In genomic region chr9:93456022-93456421, GRCh38 we compare ENCODE assay signal across 15 cellular contexts. TPM values are rescaled to one million over a fixed set of nuclear protein-coding genes. Genes with fewer than 3 reads are reported as not detected.
DNase-seq lines count a peak whose midpoint lies in the region; ATAC-seq and TF ChIP-seq lines count a peak whose summit lies in the region.
"Had no signal": no experiment of that assay in that cellular context is flagged by ENCODE, and none has a peak within 500 bp of the region (broad histone marks: within the 10 kb centered on the region; RNA-seq: fewer than 3 reads in every experiment).

No MANE protein-coding gene starts in this region.

- POLR2A ChIA-PET in OCI-LY7 (lab: Charles Lee), result interaction anchor here (2.1 kb wide), 1 partner anchor 9 kb away, joined by 11 read pairs; no protein-coding TSS in a partner anchor

- no peak for ATAC-seq in stimulated activated naive CD8-positive, alpha-beta T cell treated with anti-CD3 and anti-CD28 coated beads, Interleukin-15, amount 100 ng/mL, for 72 hours
- ATAC-seq in HG03571 (IDR thresholded peaks at IDR 0.05; ENCODE audit: unreplicated experiment) (no peak), GM21390 (IDR thresholded peaks at IDR 0.05; ENCODE audit: unreplicated experiment) (no peak)

- peak overlapping the region; percentile 52 for H3K4me2 ChIP-seq in OCI-LY7 (ENCODE audit: low read length)

- peaks cover 94% of the 10 kb centered on the region for H3K79me2 ChIP-seq in OCI-LY7 (ENCODE audit: insufficient read depth, low read depth, low read length)

- peak overlapping the region; percentile 75 for H3K27ac Mint-ChIP-seq in activated naive CD4-positive, alpha-beta T cell treated with anti-CD3 and anti-CD28 coated beads, Interleukin-2, amount 10 ng/mL, durations not matched to agents 7 days and 5 days
- peak overlapping the region in 1 of 2 donors; percentile 36 for H3K27ac Mint-ChIP-seq in stimulated activated naive CD8-positive, alpha-beta T cell treated with anti-CD3 and anti-CD28 coated beads, Interleukin-15, amount 100 ng/mL, for 72 hours
- H3K27ac Mint-ChIP-seq: progenitor cell of endocrine pancreas had no signal

- intact Hi-C loops in OCI-LY7 (cut with micrococcal nuclease; ENCODE audit: unreplicated experiment), result no loop called here
- intact Hi-C loops in posterior vena cava (cut with DNase I), result loop anchor here in 1 of 2 donors (10.0 kb wide), 1 partner anchor 361 kb away; the partner anchor contains the start of gene CARD19

- no peak overlapping the region for H2AFZ ChIP-seq in OCI-LY7 (ENCODE audit: low read length)

- H3K27ac ChIP-seq in OCI-LY7 (ENCODE audit: low read depth, low read length, poor library complexity, severe bottlenecking) (peak overlapping the region; percentile 47), duodenal mucosa (ENCODE audit: low read depth, low read length) (peak overlapping the region; percentile 35)
- H3K27ac ChIP-seq: RWPE1 had no signal

- peaks cover 67% of the 10 kb centered on the region for H3K4me1 Mint-ChIP-seq in activated naive CD4-positive, alpha-beta T cell treated with anti-CD3 and anti-CD28 coated beads, Interleukin-2, amount 10 ng/mL, durations not matched to agents 7 days and 5 days
- H3K4me1 Mint-ChIP-seq in stimulated activated naive CD8-positive, alpha-beta T cell treated with anti-CD3 and anti-CD28 coated beads, Interleukin-15, amount 100 ng/mL, for 72 hours, result peaks cover 64% of the 10 kb centered on the region

- no peaks in the 10 kb centered on the region for H3K9me2 ChIP-seq in OCI-LY7 (ENCODE audit: insufficient read depth, low read length)

- DNase-seq in activated naive CD4-positive, alpha-beta T cell treated with anti-CD3 and anti-CD28 coated beads, Interleukin-2, amount 10 ng/mL, durations not matched to agents 7 days and 5 days, result no peak
- no peak for DNase-seq in activated naive CD4-positive, alpha-beta T cell treated with Interleukin-2 at 50 U/mL for 16 hours
- DNase-seq in OCI-LY7 (ENCODE audit: low spot score) (no peak), posterior vena cava (ENCODE audit: low spot score) (no peak)
- DNase-seq in stimulated activated naive CD8-positive, alpha-beta T cell treated with anti-CD3 and anti-CD28 coated beads, Interleukin-15, amount 100 ng/mL, for 72 hours, result no peak
- DNase-seq: DMS79 treated with DMSO at 0.1 percent for 48 hours, mesendoderm, NCI-H1417, T1000, trophoblast cell had no signal

- no peak for TF ChIP-seq CTCF in OCI-LY7 (conservative IDR thresholded peaks at IDR 0.05; ENCODE audit: low read length)

- peaks cover 53% of the 10 kb centered on the region for H3K36me3 Mint-ChIP-seq in activated naive CD4-positive, alpha-beta T cell treated with anti-CD3 and anti-CD28 coated beads, Interleukin-2, amount 10 ng/mL, durations not matched to agents 7 days and 5 days

- H3K27me3 Mint-ChIP-seq in activated naive CD4-positive, alpha-beta T cell treated with anti-CD3 and anti-CD28 coated beads, Interleukin-2, amount 10 ng/mL, durations not matched to agents 7 days and 5 days, result no peaks in the 10 kb centered on the region
- no peaks in the 10 kb centered on the region for H3K27me3 Mint-ChIP-seq in stimulated activated naive CD8-positive, alpha-beta T cell treated with anti-CD3 and anti-CD28 coated beads, Interleukin-15, amount 100 ng/mL, for 72 hours
- H3K27me3 Mint-ChIP-seq: progenitor cell of endocrine pancreas had no signal

- CTCF ChIA-PET in activated naive CD4-positive, alpha-beta T cell treated with anti-CD3 and anti-CD28 coated beads, Interleukin-2, amount 10 ng/mL, durations not matched to agents 7 days and 5 days (lab: Charles Lee), result no interaction called here
- CTCF ChIA-PET in OCI-LY7 (lab: Charles Lee; ENCODE audit: unreplicated experiment), result no interaction called here

- H3K9me3 ChIP-seq in OCI-LY7 (ENCODE audit: low read length) (no peaks in the 10 kb centered on the region), duodenal mucosa (ENCODE audit: control insufficient read depth in 1 of 2, low read length in 2 of 2) (no peaks in the 10 kb centered on the region)

- peak overlapping the region; percentile 31 for H3K4me3 ChIP-seq in OCI-LY7 (ENCODE audit: low read depth, low read length, poor library complexity, severe bottlenecking)
- H3K4me3 ChIP-seq in duodenal mucosa (ENCODE audit: low read depth in 1 of 2, low read length in 2 of 2), result peak overlapping the region in 1 of 2 donors; percentile 42

- H3K36me3 ChIP-seq in OCI-LY7 (ENCODE audit: insufficient read depth, low read length) (peaks cover 69% of the 10 kb centered on the region), duodenal mucosa (ENCODE audit: control insufficient read depth in 1 of 2, insufficient read depth in 2 of 2, low read length in 2 of 2) (peaks cover 0 to 5% of the 10 kb centered on the region in 2 donors)

- peaks cover 19% of the 10 kb centered on the region; the same call in 1 of the 2 replicates for H4K20me1 ChIP-seq in OCI-LY7 (ENCODE audit: insufficient read depth, low read length)

- no peaks in the 10 kb centered on the region for H3K9me3 Mint-ChIP-seq in activated naive CD4-positive, alpha-beta T cell treated with anti-CD3 and anti-CD28 coated beads, Interleukin-2, amount 10 ng/mL, durations not matched to agents 7 days and 5 days
- H3K9me3 Mint-ChIP-seq in stimulated activated naive CD8-positive, alpha-beta T cell treated with anti-CD3 and anti-CD28 coated beads, Interleukin-15, amount 100 ng/mL, for 72 hours, result no peaks in the 10 kb centered on the region

- H3K4me1 ChIP-seq in OCI-LY7 (ENCODE audit: insufficient read depth, low read length, poor library complexity, severe bottlenecking), result peaks cover 72% of the 10 kb centered on the region
- peaks cover 50 to 60% of the 10 kb centered on the region in 2 donors for H3K4me1 ChIP-seq in duodenal mucosa (ENCODE audit: control insufficient read depth in 1 of 2, insufficient read depth in 2 of 2, low read length in 2 of 2)

- BruUV-seq in OCI-LY7 (replicated peaks; lab: Mats Ljungman, UMichigan), result no TSS peak

- H3K4me3 Mint-ChIP-seq in activated naive CD4-positive, alpha-beta T cell treated with anti-CD3 and anti-CD28 coated beads, Interleukin-2, amount 10 ng/mL, durations not matched to agents 7 days and 5 days, result no peak overlapping the region
- H3K4me3 Mint-ChIP-seq in stimulated activated naive CD8-positive, alpha-beta T cell treated with anti-CD3 and anti-CD28 coated beads, Interleukin-15, amount 100 ng/mL, for 72 hours, result peak overlapping the region; percentile 9 to 53

- no peaks in the 10 kb centered on the region for H3K27me3 ChIP-seq in duodenal mucosa (ENCODE audit: control insufficient read depth in 1 of 2, insufficient read depth in 2 of 2, low read length in 2 of 2)

- H3K9ac ChIP-seq in duodenal mucosa (ENCODE audit: low read depth in 1 of 2, low read length in 2 of 2), result peak overlapping the region; percentile 22 to 40

RNA-seq across cellular contexts. Expression of gene FAM120AOS, which starts 2.6 kb away (rescaled TPM):
- 47.1 and 50.2 TPM in 2 replicates for total RNA-seq in OCI-LY7 (2014; rRNA removed; shearing (Covaris generic))
- total RNA-seq in OCI-LY7 (2022), result 55.0 and 55.7 TPM in 2 replicates
- total RNA-seq in posterior vena cava, result 10 to 100 TPM; 31.5 to 44.0 TPM

RNA-seq across cellular contexts. Expression of gene FAM120A, which starts 4.5 kb away (rescaled TPM):
- total RNA-seq in OCI-LY7 (2014; rRNA removed; shearing (Covaris generic)), result 69.8 and 81.9 TPM in 2 replicates
- total RNA-seq in OCI-LY7 (2022) (104 and 115 TPM in 2 replicates), posterior vena cava (10 to 100 TPM; 94.8 TPM)
